ENCODE assay signal across 24 cellular contexts in the genomic region with DNA sequence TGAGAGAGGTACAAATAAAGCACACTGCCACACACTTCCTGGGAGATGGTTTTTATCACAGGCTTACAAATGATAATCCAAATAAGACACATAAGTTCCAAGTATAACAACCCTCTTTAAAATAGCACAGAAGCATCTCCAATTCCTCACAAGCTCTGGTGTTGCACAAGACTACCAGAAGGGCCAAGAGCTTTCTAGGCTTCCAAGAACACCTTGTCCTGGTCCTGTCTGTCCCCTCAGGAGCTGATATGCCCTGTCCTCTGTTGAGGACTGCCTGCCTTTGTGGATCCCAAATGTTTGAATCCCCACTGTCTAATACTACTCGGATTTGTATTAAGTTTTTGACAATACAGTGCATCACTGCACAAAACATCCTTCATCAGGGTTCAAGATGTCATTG.
DNase-seq lines count a peak whose midpoint lies in the region; ATAC-seq and TF ChIP-seq lines count a peak whose summit lies in the region.
"Had no signal": no experiment of that assay in that cellular context is flagged by ENCODE, and none has a peak within 500 bp of the region (broad histone marks: within the 10 kb centered on the region; RNA-seq: fewer than 3 reads in every experiment).

No MANE protein-coding gene starts in this region.

- in situ Hi-C loops in transverse colon (cut with MboI; ENCODE audit: low pct_ligation_motif_present in 1 of 4, low pct_unique_long_range_greater_than_20kb in 1 of 4, low sequenced_read_pairs in 3 of 4): no loop called here

- H3K4me1 ChIP-seq in psoas muscle (no peaks in the 10 kb centered on the region), transverse colon (no peaks in the 10 kb centered on the region), uterus (no peaks in the 10 kb centered on the region)
- H3K4me1 ChIP-seq: A549; BLaER1 treated with 17β-estradiol and CSF1 and Interleukin-3, amounts not matched to agents 10 nM and 100 nM; SJCRH30 had no signal

- WGBS in psoas muscle, 3 donors: 45 to 70% (median 69%) methylated on average over 1 of the region's 1 CpG
- WGBS in transverse colon (ENCODE audit: low coverage in 1 of 2), 2 donors: 54 to 60% methylated on average over 1 of the region's 1 CpG

- no peak overlapping the region for H3K4me3 ChIP-seq in psoas muscle
- no peak overlapping the region for H3K4me3 ChIP-seq in transverse colon
- no peak overlapping the region for H3K4me3 ChIP-seq in uterus
- H3K4me3 ChIP-seq in WERI-Rb-1 (ENCODE audit: low read depth, low read length): no peak overlapping the region
- H3K4me3 ChIP-seq: A549; BLaER1 treated with 17β-estradiol and CSF1 and Interleukin-3, amounts not matched to agents 10 nM and 100 nM; GM23248; MG63; SJCRH30 had no signal

- TF ChIP-seq CTCF in VCaP (conservative IDR thresholded peaks at IDR 0.05) (no peak), psoas muscle (IDR thresholded peaks at IDR 0.05) (no peak), transverse colon (IDR thresholded peaks at IDR 0.05) (no peak), uterus (IDR thresholded peaks at IDR 0.05) (no peak), WERI-Rb-1 (IDR thresholded peaks at IDR 0.05; ENCODE audit: low read depth, low read length) (no peak)

- no peaks in the 10 kb centered on the region for H3K27me3 ChIP-seq in psoas muscle (ENCODE audit: insufficient read depth in 3 of 3, low read length in 2 of 3)
- no peaks in the 10 kb centered on the region for H3K27me3 ChIP-seq in transverse colon
- H3K27me3 ChIP-seq in uterus: no peaks in the 10 kb centered on the region
- no peaks in the 10 kb centered on the region for H3K27me3 ChIP-seq in WERI-Rb-1 (ENCODE audit: insufficient read depth, low read depth, severe bottlenecking)
- H3K27me3 ChIP-seq: BLaER1 treated with 17β-estradiol and CSF1 and Interleukin-3, amounts not matched to agents 10 nM and 100 nM; MG63; SJCRH30 had no signal

- peak overlapping the region; percentile 4; the same call in 1 of the 2 replicates for H3K27ac ChIP-seq in VCaP
- peak overlapping the region; percentile 42 for H3K27ac ChIP-seq in cingulate gyrus (ENCODE audit: low read depth, low read length)
- no peak overlapping the region for H3K27ac ChIP-seq in psoas muscle
- peak overlapping the region in 2 of 4 donors; percentile 11 to 71 for H3K27ac ChIP-seq in transverse colon
- no peak overlapping the region for H3K27ac ChIP-seq in uterus
- H3K27ac ChIP-seq in WERI-Rb-1: no peak overlapping the region
- H3K27ac ChIP-seq: A549; BLaER1 treated with 17β-estradiol and CSF1 and Interleukin-3, amounts not matched to agents 10 nM and 100 nM; GM23248; SJCRH30 had no signal

- H3K9me3 ChIP-seq in psoas muscle: peaks cover 7% of the 10 kb centered on the region
- H3K9me3 ChIP-seq in transverse colon: no peaks in the 10 kb centered on the region
- H3K9me3 ChIP-seq in uterus: no peaks in the 10 kb centered on the region
- peaks cover 7% of the 10 kb centered on the region for H3K9me3 ChIP-seq in WERI-Rb-1 (ENCODE audit: severe bottlenecking)
- H3K9me3 ChIP-seq: BLaER1 treated with 17β-estradiol and CSF1 and Interleukin-3, amounts not matched to agents 10 nM and 100 nM; SJCRH30 had no signal

- intact Hi-C loops in psoas muscle (cut with DNase I): no loop called here
- intact Hi-C loops in transverse colon (cut with DNase I; ENCODE audit: low total_unique reads): no loop called here
- intact Hi-C loops in uterus (cut with DNase I; ENCODE audit: low total_unique reads): no loop called here

- peak; percentile 65 to 98 (median 86) for ATAC-seq in psoas muscle
- ATAC-seq in HG03342 (IDR thresholded peaks at IDR 0.05; ENCODE audit: unreplicated experiment): no peak
- ATAC-seq: A549 had no signal

- TF ChIP-seq POLR2A in transverse colon (IDR thresholded peaks at IDR 0.05) (no peak), uterus (IDR thresholded peaks at IDR 0.05) (no peak)

- H3K36me3 ChIP-seq in psoas muscle (ENCODE audit: insufficient read depth in 1 of 2, low read depth in 1 of 2) (no peaks in the 10 kb centered on the region), transverse colon (no peaks in the 10 kb centered on the region), uterus (no peaks in the 10 kb centered on the region), WERI-Rb-1 (no peaks in the 10 kb centered on the region)
- H3K36me3 ChIP-seq: BLaER1 treated with 17β-estradiol and CSF1 and Interleukin-3, amounts not matched to agents 10 nM and 100 nM; SJCRH30 had no signal

- DNase-seq in psoas muscle (no peak), transverse colon (no peak), uterus (no peak), WERI-Rb-1 (no peak)
- DNase-seq: AML-193; CD4-positive, alpha-beta T cell; GM23248; H7; IMR-90; KG1; MG63; NCI-H1105 treated with DMSO at 0.1 percent for 48 hours; NCI-H146; NCI-H1930; NCI-H2107; NCI-H446; NCI-H524 treated with DMSO at 0.1 percent for 48 hours; NCI-H774; SJCRH30 had no signal

- peak; percentile 71 for TF ChIP-seq EP300 in transverse colon (IDR thresholded peaks at IDR 0.05; ENCODE audit: low read depth)

Comparison
In these comparisons a context has a peak if more than half of its experiments do, and no peak if none do; other contexts are left out.
1. H3K27ac ChIP-seq: peak in VCaP (single experiment) and cingulate gyrus (single experiment); none in psoas muscle (single experiment), uterus (0 of 2) and WERI-Rb-1 (single experiment).